19 cellular contexts compared by ENCODE assay signal in the genomic region with DNA sequence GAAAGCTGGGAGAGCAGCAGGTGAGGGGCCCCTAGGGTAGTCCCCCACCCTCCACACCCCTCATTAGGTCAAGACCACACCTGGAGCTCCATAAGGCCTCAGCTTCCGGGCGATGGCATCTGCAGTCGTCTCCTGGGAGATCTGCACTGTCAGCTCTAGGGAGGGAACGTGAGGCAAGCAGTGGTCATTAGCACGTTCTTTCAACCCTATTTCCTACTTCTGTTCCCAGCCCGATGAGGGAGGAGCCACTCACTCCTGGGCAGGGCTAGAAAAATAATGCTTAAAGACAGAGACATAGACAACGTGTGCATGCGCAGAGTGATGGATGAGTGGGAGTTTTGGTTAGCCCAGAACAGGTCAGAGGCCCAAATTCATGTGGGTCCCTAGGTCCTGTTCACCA. TPM values are rescaled to one million over a fixed set of nuclear protein-coding genes. Genes with fewer than 3 reads are reported as not detected.
"Had no signal": no experiment of that assay in that cellular context is flagged by ENCODE, and none has a peak within 500 bp of the region (broad histone marks: within the 10 kb centered on the region; RNA-seq: fewer than 3 reads in every experiment).

No MANE protein-coding gene starts in this region.

- H3K36me3 ChIP-seq: colonic mucosa, neural progenitor cell, ovary had no signal

- ATAC-seq: T-helper 17 cell had no signal

- H3K4me2 ChIP-seq: neural progenitor cell had no signal

- H3K4me3 Mint-ChIP-seq: activated naive CD8-positive, alpha-beta T cell treated with anti-CD3 and anti-CD28 coated beads for 36 hours; activated T-helper 1 cell treated with anti-CD3 and anti-CD28 coated beads, Interleukin-12 subunit alpha, Interleukin-12 subunit beta, Interleukin-2, Interleukin-4 antibody, amounts not matched to agents 30 ng/mL and 10 ng/mL and 1 ng/mL, durations not matched to agents 14 hours and 24 hours and 36 hours; brain; neural progenitor cell; T-helper 17 cell had no signal

- H3K27me3 ChIP-seq: colonic mucosa, neural progenitor cell, ovary, sigmoid colon, testis, upper lobe of right lung had no signal

- H3K27me3 Mint-ChIP-seq: activated naive CD8-positive, alpha-beta T cell treated with anti-CD3 and anti-CD28 coated beads for 36 hours; T-helper 17 cell had no signal

- H3K27ac Mint-ChIP-seq: activated naive CD8-positive, alpha-beta T cell treated with anti-CD3 and anti-CD28 coated beads for 36 hours; activated T-helper 1 cell treated with anti-CD3 and anti-CD28 coated beads, Interleukin-12 subunit alpha, Interleukin-12 subunit beta, Interleukin-2, Interleukin-4 antibody, amounts not matched to agents 30 ng/mL and 10 ng/mL and 1 ng/mL, durations not matched to agents 14 hours and 24 hours and 36 hours; brain; neural progenitor cell had no signal

- H3K4me1 Mint-ChIP-seq: activated naive CD8-positive, alpha-beta T cell treated with anti-CD3 and anti-CD28 coated beads for 36 hours; brain had no signal

- H3K27ac ChIP-seq: colonic mucosa, esophagus muscularis mucosa, neural progenitor cell, ovary, sigmoid colon, stomach, testis, upper lobe of right lung had no signal

- H3K9me3 Mint-ChIP-seq: activated naive CD8-positive, alpha-beta T cell treated with anti-CD3 and anti-CD28 coated beads for 36 hours; activated T-helper 1 cell treated with anti-CD3 and anti-CD28 coated beads, Interleukin-12 subunit alpha, Interleukin-12 subunit beta, Interleukin-2, Interleukin-4 antibody, amounts not matched to agents 30 ng/mL and 10 ng/mL and 1 ng/mL, durations not matched to agents 14 hours and 24 hours and 36 hours; neural progenitor cell had no signal

- H2AFZ ChIP-seq: neural progenitor cell had no signal

- H3K4me3 ChIP-seq: colonic mucosa, esophagus muscularis mucosa, lung, neural progenitor cell, ovary, sigmoid colon, stomach, testis, upper lobe of right lung had no signal

- H3K9me3 ChIP-seq: colonic mucosa, ovary, sigmoid colon, stomach, testis, upper lobe of right lung had no signal

- H3K4me1 ChIP-seq: colonic mucosa, neural progenitor cell, sigmoid colon, upper lobe of right lung had no signal

- DNase-seq: activated CD4-positive, alpha-beta T cell treated with anti-CD3 and anti-CD28 coated beads for 48 hours; activated CD8-positive, alpha-beta memory T cell treated with anti-CD3 and anti-CD28 coated beads, Interleukin-2, amount 50 U/mL, for 48 hours; activated naive CD8-positive, alpha-beta T cell treated with anti-CD3 and anti-CD28 coated beads for 36 hours; amygdala; central memory CD4-positive, alpha-beta T cell; colonic mucosa; midbrain; ovary; sigmoid colon; stimulated activated CD4-positive, alpha-beta T cell treated with anti-CD3 and anti-CD28 coated beads, Interleukin-1b, Interleukin-23, amount 100 ng/mL, for 48 hours; stomach; T-helper 17 cell; testis; upper lobe of right lung had no signal

- H3K9ac ChIP-seq: neural progenitor cell had no signal

RNA-seq across cellular contexts. Expression of gene KDF1, which starts 9.7 kb away (rescaled TPM):
- total RNA-seq: activated T-helper 1 cell treated with anti-CD3 and anti-CD28 coated beads, Interleukin-12 subunit alpha, Interleukin-12 subunit beta, Interleukin-2, Interleukin-4 antibody, amounts not matched to agents 30 ng/mL and 10 ng/mL and 1 ng/mL, durations not matched to agents 14 hours and 24 hours and 36 hours; sigmoid colon had no signal

RNA-seq across cellular contexts. Expression of gene NR0B2, which starts 36.8 kb away (rescaled TPM):
- total RNA-seq: activated naive CD8-positive, alpha-beta T cell treated with anti-CD3 and anti-CD28 coated beads for 36 hours; activated T-helper 1 cell treated with anti-CD3 and anti-CD28 coated beads, Interleukin-12 subunit alpha, Interleukin-12 subunit beta, Interleukin-2, Interleukin-4 antibody, amounts not matched to agents 30 ng/mL and 10 ng/mL and 1 ng/mL, durations not matched to agents 14 hours and 24 hours and 36 hours; esophagus muscularis mucosa; sigmoid colon; T-helper 17 cell had no signal
